10 cellular contexts compared by ENCODE assay signal in the genomic region with DNA sequence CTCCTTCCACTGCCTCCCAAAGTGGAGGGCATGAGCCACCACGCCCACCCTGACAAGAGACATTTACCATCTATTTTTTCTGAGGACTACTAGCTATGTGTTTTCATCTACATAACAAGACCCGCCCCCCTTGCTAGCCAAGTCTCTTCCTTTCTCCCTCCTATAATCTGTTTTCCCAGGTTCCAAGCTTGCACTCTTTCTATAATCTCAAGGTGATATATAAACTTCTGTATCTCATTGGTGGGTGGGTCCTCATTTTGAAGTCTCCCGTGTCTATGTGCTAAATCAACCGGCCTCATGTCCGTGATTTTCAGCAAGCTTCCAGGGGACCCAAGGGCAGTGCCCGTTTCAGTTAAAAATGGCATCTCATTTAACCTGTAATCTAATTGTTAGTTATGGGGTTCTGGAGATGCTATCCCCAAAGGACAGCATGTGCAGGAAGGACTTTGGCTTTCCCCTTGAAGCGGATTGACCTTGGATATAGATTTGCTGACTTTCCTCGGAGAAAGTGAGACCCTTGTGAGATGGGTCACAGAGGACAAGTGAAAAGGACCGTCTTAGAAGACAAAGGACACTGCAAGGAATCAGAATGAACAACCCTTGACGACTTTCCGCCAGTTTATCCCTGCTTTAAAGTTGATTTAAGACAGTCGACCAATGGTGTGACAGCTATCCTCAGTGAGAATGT. TPM values are rescaled to one million over a fixed set of nuclear protein-coding genes. Genes with fewer than 3 reads are reported as not detected.
DNase-seq lines count a peak whose midpoint lies in the region; ATAC-seq and TF ChIP-seq lines count a peak whose summit lies in the region.
"Had no signal": no experiment of that assay in that cellular context is flagged by ENCODE, and none has a peak within 500 bp of the region (broad histone marks: within the 10 kb centered on the region; RNA-seq: fewer than 3 reads in every experiment).

No MANE protein-coding gene starts in this region.

- no peak for ATAC-seq in stimulated activated naive CD8-positive, alpha-beta T cell treated with anti-CD3 and anti-CD28 coated beads, Interleukin-15, amount 100 ng/mL, for 72 hours
- ATAC-seq in GM18867 (IDR thresholded peaks at IDR 0.05; ENCODE audit: unreplicated experiment) (no peak), GM18502 (IDR thresholded peaks at IDR 0.05; ENCODE audit: poor library complexity, unreplicated experiment) (no peak)

- H3K27ac ChIP-seq in OCI-LY1 (ENCODE audit: low read depth, low read length, poor library complexity, severe bottlenecking) = peak overlapping the region; percentile 99
- H3K27ac ChIP-seq in substantia nigra (ENCODE audit: low read depth, low read length, poor library complexity, severe bottlenecking) = no peak overlapping the region

- no peaks in the 10 kb centered on the region for H3K79me2 ChIP-seq in OCI-LY1 (ENCODE audit: insufficient read depth, low read length)

- no peaks in the 10 kb centered on the region for H3K27me3 ChIP-seq in OCI-LY1 (ENCODE audit: insufficient read depth, low read length)

- no peaks in the 10 kb centered on the region for H3K27me3 Mint-ChIP-seq in activated naive CD4-positive, alpha-beta T cell treated with anti-CD3 and anti-CD28 coated beads, Interleukin-2, amount 50 U/mL, for 24 hours
- no peaks in the 10 kb centered on the region for H3K27me3 Mint-ChIP-seq in activated naive CD4-positive, alpha-beta T cell treated with anti-CD3 and anti-CD28 coated beads, Interleukin-2, amount 10 ng/mL, durations not matched to agents 7 days and 5 days
- H3K27me3 Mint-ChIP-seq in endothelial cell (ENCODE audit: unreplicated experiment) = peaks cover 6% of the 10 kb centered on the region
- H3K27me3 Mint-ChIP-seq in stimulated activated naive CD8-positive, alpha-beta T cell treated with anti-CD3 and anti-CD28 coated beads, Interleukin-15, amount 100 ng/mL, for 72 hours = no peaks in the 10 kb centered on the region

- no peaks in the 10 kb centered on the region for H4K20me1 ChIP-seq in OCI-LY1 (ENCODE audit: insufficient read depth, low read length)

- H3K9me3 ChIP-seq in OCI-LY1 (ENCODE audit: low read length) = no peaks in the 10 kb centered on the region

- H3K9me3 Mint-ChIP-seq in activated naive CD4-positive, alpha-beta T cell treated with anti-CD3 and anti-CD28 coated beads, Interleukin-2, amount 50 U/mL, for 24 hours = peaks cover 3% of the 10 kb centered on the region
- H3K9me3 Mint-ChIP-seq in activated naive CD4-positive, alpha-beta T cell treated with anti-CD3 and anti-CD28 coated beads, Interleukin-2, amount 10 ng/mL, durations not matched to agents 7 days and 5 days = no peaks in the 10 kb centered on the region
- H3K9me3 Mint-ChIP-seq in endothelial cell (ENCODE audit: unreplicated experiment) = no peaks in the 10 kb centered on the region
- H3K9me3 Mint-ChIP-seq in stimulated activated naive CD8-positive, alpha-beta T cell treated with anti-CD3 and anti-CD28 coated beads, Interleukin-15, amount 100 ng/mL, for 72 hours = no peaks in the 10 kb centered on the region

- H2AFZ ChIP-seq in OCI-LY1 (ENCODE audit: low read length) = no peak overlapping the region

- peaks cover 37% of the 10 kb centered on the region for H3K4me1 ChIP-seq in OCI-LY1 (ENCODE audit: insufficient read depth, low read length, severe bottlenecking)

- peaks cover 20% of the 10 kb centered on the region for H3K4me1 Mint-ChIP-seq in activated naive CD4-positive, alpha-beta T cell treated with anti-CD3 and anti-CD28 coated beads, Interleukin-2, amount 50 U/mL, for 24 hours
- H3K4me1 Mint-ChIP-seq in activated naive CD4-positive, alpha-beta T cell treated with anti-CD3 and anti-CD28 coated beads, Interleukin-2, amount 10 ng/mL, durations not matched to agents 7 days and 5 days = peaks cover 45% of the 10 kb centered on the region
- peaks cover 28% of the 10 kb centered on the region for H3K4me1 Mint-ChIP-seq in endothelial cell (ENCODE audit: unreplicated experiment)
- peaks cover 49% of the 10 kb centered on the region for H3K4me1 Mint-ChIP-seq in stimulated activated naive CD8-positive, alpha-beta T cell treated with anti-CD3 and anti-CD28 coated beads, Interleukin-15, amount 100 ng/mL, for 72 hours

- H3F3A ChIP-seq in OCI-LY1 (ENCODE audit: insufficient read depth, low read length) = peaks cover 17% of the 10 kb centered on the region; the same call in 1 of the 2 replicates

- peak overlapping the region; percentile 82 for H3K4me3 ChIP-seq in OCI-LY1 (ENCODE audit: low read depth, low read length, poor library complexity, severe bottlenecking)

- peak overlapping the region; percentile 77 for H3K4me2 ChIP-seq in OCI-LY1 (ENCODE audit: low read length)

- peak overlapping the region; percentile 77 for H3K4me3 Mint-ChIP-seq in activated naive CD4-positive, alpha-beta T cell treated with anti-CD3 and anti-CD28 coated beads, Interleukin-2, amount 50 U/mL, for 24 hours
- no peak overlapping the region for H3K4me3 Mint-ChIP-seq in activated naive CD4-positive, alpha-beta T cell treated with anti-CD3 and anti-CD28 coated beads, Interleukin-2, amount 10 ng/mL, durations not matched to agents 7 days and 5 days
- peak overlapping the region; percentile 87 for H3K4me3 Mint-ChIP-seq in endothelial cell (ENCODE audit: unreplicated experiment)
- H3K4me3 Mint-ChIP-seq in stimulated activated naive CD8-positive, alpha-beta T cell treated with anti-CD3 and anti-CD28 coated beads, Interleukin-15, amount 100 ng/mL, for 72 hours = peak overlapping the region in 1 of 2 donors; percentile 66

- peak overlapping the region; percentile 90 for H3K9ac ChIP-seq in OCI-LY1 (ENCODE audit: low read length)

- no peak for DNase-seq in activated naive CD4-positive, alpha-beta T cell treated with anti-CD3 and anti-CD28 coated beads, Interleukin-2, amount 10 ng/mL, durations not matched to agents 7 days and 5 days
- DNase-seq in endothelial cell (ENCODE audit: low spot score) = no peak
- peak in 1 of 2 donors; percentile 20 for DNase-seq in stimulated activated naive CD8-positive, alpha-beta T cell treated with anti-CD3 and anti-CD28 coated beads, Interleukin-15, amount 100 ng/mL, for 72 hours
- DNase-seq in substantia nigra (lab: John Stamatoyannopoulos, UW) = no peak

- peak overlapping the region; percentile 4 for H3K27ac Mint-ChIP-seq in activated naive CD4-positive, alpha-beta T cell treated with anti-CD3 and anti-CD28 coated beads, Interleukin-2, amount 50 U/mL, for 24 hours
- H3K27ac Mint-ChIP-seq in activated naive CD4-positive, alpha-beta T cell treated with anti-CD3 and anti-CD28 coated beads, Interleukin-2, amount 10 ng/mL, durations not matched to agents 7 days and 5 days = no peak overlapping the region
- peak overlapping the region; percentile 44 for H3K27ac Mint-ChIP-seq in endothelial cell (ENCODE audit: unreplicated experiment)
- H3K27ac Mint-ChIP-seq in stimulated activated naive CD8-positive, alpha-beta T cell treated with anti-CD3 and anti-CD28 coated beads, Interleukin-15, amount 100 ng/mL, for 72 hours = peak overlapping the region; percentile 86 to 97

- H3K36me3 ChIP-seq in OCI-LY1 (ENCODE audit: insufficient read depth, low read length) = no peaks in the 10 kb centered on the region; the same call in 1 of the 2 replicates

- CTCF ChIA-PET in activated naive CD4-positive, alpha-beta T cell treated with anti-CD3 and anti-CD28 coated beads, Interleukin-2, amount 10 ng/mL, durations not matched to agents 7 days and 5 days (lab: Charles Lee) = interaction anchor here (1.3 kb wide), 1 partner anchor 18 kb away, joined by 6 read pairs; a partner anchor contains a TSS

- H3K36me3 Mint-ChIP-seq in activated naive CD4-positive, alpha-beta T cell treated with anti-CD3 and anti-CD28 coated beads, Interleukin-2, amount 50 U/mL, for 24 hours = peaks cover 2% of the 10 kb centered on the region
- peaks cover 8% of the 10 kb centered on the region for H3K36me3 Mint-ChIP-seq in activated naive CD4-positive, alpha-beta T cell treated with anti-CD3 and anti-CD28 coated beads, Interleukin-2, amount 10 ng/mL, durations not matched to agents 7 days and 5 days
- peaks cover 3% of the 10 kb centered on the region for H3K36me3 Mint-ChIP-seq in endothelial cell (ENCODE audit: low read depth, unreplicated experiment)

- H3K9me2 ChIP-seq in OCI-LY1 (ENCODE audit: low read depth, low read length) = no peaks in the 10 kb centered on the region

- TF ChIP-seq CTCF in OCI-LY1 (IDR thresholded peaks at IDR 0.05; ENCODE audit: low read length) (no peak), endothelial cell (IDR thresholded peaks at IDR 0.05; ENCODE audit: unreplicated experiment) (no peak)

RNA-seq across cellular contexts. Expression of a gene that starts 22.4 kb away (rescaled TPM):
- total RNA-seq in endothelial cell (ENCODE audit: unreplicated experiment) = not detected
- total RNA-seq: Daoy, renal cortical epithelial cell had no signal
